16 cellular contexts compared by ENCODE assay signal in the genomic region with DNA sequence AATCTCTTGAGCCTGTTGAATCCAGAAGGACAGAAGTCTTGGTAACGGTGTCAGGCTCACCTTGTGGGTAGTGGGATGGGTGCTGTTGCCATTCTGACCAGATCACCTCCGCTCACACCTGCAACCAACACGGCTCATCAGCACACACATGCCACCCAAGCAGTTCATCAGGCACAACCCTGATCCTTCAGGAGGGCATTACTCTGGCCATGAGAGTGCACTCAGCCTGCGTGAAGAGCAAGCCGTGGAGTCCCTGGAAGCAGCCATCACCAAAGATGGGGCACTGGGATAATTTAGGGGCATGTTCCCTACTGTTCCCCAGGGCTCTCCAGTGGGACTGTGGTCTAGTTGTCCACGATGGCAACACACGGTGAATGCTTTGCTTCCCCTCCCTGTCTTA.
DNase-seq lines count a peak whose midpoint lies in the region; ATAC-seq and TF ChIP-seq lines count a peak whose summit lies in the region.
"Had no signal": no experiment of that assay in that cellular context is flagged by ENCODE, and none has a peak within 500 bp of the region (broad histone marks: within the 10 kb centered on the region; RNA-seq: fewer than 3 reads in every experiment).

No MANE protein-coding gene starts in this region.

- no peak overlapping the region for H2BK5ac ChIP-seq in IMR-90 (ENCODE audit: low read depth, low read length, poor library complexity, severe bottlenecking)

- H3K79me1 ChIP-seq in IMR-90 (ENCODE audit: low read depth in 1 of 2, low read length in 2 of 2), result no peaks in the 10 kb centered on the region

- CTCF ChIA-PET in IMR-90 (lab: Yijun Ruan, JAX), result no interaction called here

- peaks cover 3% of the 10 kb centered on the region for H3K4me1 ChIP-seq in IMR-90 (ENCODE audit: control insufficient read depth, insufficient read depth, low read length)

- H3K18ac ChIP-seq in IMR-90 (ENCODE audit: low read depth, low read length), result no peak overlapping the region

- H3K4ac ChIP-seq in IMR-90 (ENCODE audit: low read depth, low read length), result no peak overlapping the region

- no peak overlapping the region for H3K23ac ChIP-seq in IMR-90 (ENCODE audit: low read depth, low read length)

- peaks cover 14% of the 10 kb centered on the region for H3K27me3 ChIP-seq in IMR-90 (ENCODE audit: control insufficient read depth, insufficient read depth, low read length)
- H3K27me3 ChIP-seq: BE2C had no signal

- no peak overlapping the region for H3K14ac ChIP-seq in IMR-90 (replicated peaks; ENCODE audit: low read depth, low read length)

- no peaks in the 10 kb centered on the region for H4K20me1 ChIP-seq in IMR-90 (ENCODE audit: insufficient read depth, low read length)

- H3K9ac ChIP-seq in IMR-90 (ENCODE audit: low read depth, low read length), result no peak overlapping the region
- H3K9ac ChIP-seq: GM23248 had no signal

- POLR2A ChIA-PET in IMR-90 (lab: Charles Lee; ENCODE audit: unreplicated experiment), result no interaction called here

- no peak overlapping the region for H4K8ac ChIP-seq in IMR-90 (ENCODE audit: low read depth in 2 of 2, low read length in 2 of 2)

- dilution Hi-C loops in IMR-90 (cut with HindIII; ENCODE audit: low sequenced_read_pairs, unreplicated experiment), result no loop called here

- peaks cover 31% of the 10 kb centered on the region for H3K4me1 Mint-ChIP-seq in endothelial cell (ENCODE audit: unreplicated experiment)
- peaks cover 24% of the 10 kb centered on the region for H3K4me1 Mint-ChIP-seq in nephron
- H3K4me1 Mint-ChIP-seq in progenitor cell of endocrine pancreas (ENCODE audit: low read depth), result peaks cover 24% of the 10 kb centered on the region
- H3K4me1 Mint-ChIP-seq in stimulated activated naive CD8-positive, alpha-beta T cell treated with anti-CD3 and anti-CD28 coated beads, Interleukin-15, amount 100 ng/mL, for 72 hours, result peaks cover 29% of the 10 kb centered on the region

- no peak overlapping the region for H2BK20ac ChIP-seq in IMR-90 (ENCODE audit: low read depth, low read length)

- no peaks in the 10 kb centered on the region for H3K36me3 ChIP-seq in IMR-90 (ENCODE audit: control insufficient read depth, insufficient read depth, low read length)
- H3K36me3 ChIP-seq: BE2C had no signal

- H3K27ac Mint-ChIP-seq in endothelial cell (ENCODE audit: unreplicated experiment), result peak overlapping the region; percentile 94
- peak overlapping the region in 2 of 3 experiments; percentile 67 to 79 for H3K27ac Mint-ChIP-seq in nephron
- H3K27ac Mint-ChIP-seq in progenitor cell of endocrine pancreas, result peak overlapping the region; percentile 52
- no peak overlapping the region for H3K27ac Mint-ChIP-seq in stimulated activated naive CD8-positive, alpha-beta T cell treated with anti-CD3 and anti-CD28 coated beads, Interleukin-15, amount 100 ng/mL, for 72 hours
- H3K27ac Mint-ChIP-seq: CD4-positive, alpha-beta T cell; IgD-negative memory B cell had no signal

- H3K4me3 Mint-ChIP-seq in endothelial cell (ENCODE audit: unreplicated experiment) (no peak overlapping the region), nephron (no peak overlapping the region), progenitor cell of endocrine pancreas (ENCODE audit: low read depth) (no peak overlapping the region)
- H3K4me3 Mint-ChIP-seq in stimulated activated naive CD8-positive, alpha-beta T cell treated with anti-CD3 and anti-CD28 coated beads, Interleukin-15, amount 100 ng/mL, for 72 hours, result no peak overlapping the region
- H3K4me3 Mint-ChIP-seq: CD4-positive, alpha-beta T cell; IgD-negative memory B cell had no signal

- no peaks in the 10 kb centered on the region; the same call in 1 of the 2 replicates for H3K9me3 ChIP-seq in IMR-90 (ENCODE audit: control insufficient read depth, insufficient read depth, low read length)
- H3K9me3 ChIP-seq: BE2C had no signal

- H3K9me3 Mint-ChIP-seq in endothelial cell (ENCODE audit: unreplicated experiment) (peaks cover 4% of the 10 kb centered on the region), nephron (peaks cover 2% of the 10 kb centered on the region), progenitor cell of endocrine pancreas (ENCODE audit: low read depth) (no peaks in the 10 kb centered on the region)
- H3K9me3 Mint-ChIP-seq in stimulated activated naive CD8-positive, alpha-beta T cell treated with anti-CD3 and anti-CD28 coated beads, Interleukin-15, amount 100 ng/mL, for 72 hours, result peaks cover 0 to 3% of the 10 kb centered on the region in 2 donors
- H3K9me3 Mint-ChIP-seq: CD4-positive, alpha-beta T cell; IgD-negative memory B cell had no signal

- H2BK120ac ChIP-seq in IMR-90 (ENCODE audit: low read depth, low read length), result no peak overlapping the region

- TF ChIP-seq CTCF in IMR-90 (conservative IDR thresholded peaks at IDR 0.05; ENCODE audit: low read depth, low read length) (no peak), endothelial cell (IDR thresholded peaks at IDR 0.05; ENCODE audit: unreplicated experiment) (no peak), nephron (IDR thresholded peaks at IDR 0.05; ENCODE audit: unreplicated experiment in 3 of 3) (no peak), progenitor cell of endocrine pancreas (IDR thresholded peaks at IDR 0.05; ENCODE audit: unreplicated experiment) (no peak)

- ATAC-seq in IMR-90 (ENCODE audit: low read depth), result no peak
- ATAC-seq in stimulated activated naive CD8-positive, alpha-beta T cell treated with anti-CD3 and anti-CD28 coated beads, Interleukin-15, amount 100 ng/mL, for 72 hours, result no peak

- no peak overlapping the region for H2AK5ac ChIP-seq in IMR-90 (ENCODE audit: low read depth, low read length)

- H4K5ac ChIP-seq in IMR-90 (ENCODE audit: low read depth, low read length), result no peak overlapping the region

- H2AK9ac ChIP-seq in IMR-90 (replicated peaks; ENCODE audit: low read depth, low read length, poor library complexity), result peak overlapping the region; percentile 25

- TF ChIP-seq POLR2A in IMR-90 (IDR thresholded peaks at IDR 0.05; ENCODE audit: low read depth, low read length), result no peak

- BruUV-seq in IMR-90 (replicated peaks; lab: Mats Ljungman, UMichigan), result no TSS peak

- DNase-seq in IMR-90 (no peak), endothelial cell (ENCODE audit: low spot score) (no peak), progenitor cell of endocrine pancreas (ENCODE audit: low spot score, unreplicated experiment) (no peak)
- no peak for DNase-seq in activated CD8-positive, alpha-beta memory T cell treated with anti-CD3 and anti-CD28 coated beads, Interleukin-2, amount 50 U/mL, for 48 hours
- no peak for DNase-seq in stimulated activated naive CD8-positive, alpha-beta T cell treated with anti-CD3 and anti-CD28 coated beads, Interleukin-15, amount 100 ng/mL, for 72 hours
- DNase-seq in stimulated activated CD4-positive, alpha-beta T cell treated with anti-CD3 and anti-CD28 coated beads, Interleukin-12 subunit alpha, Interleukin-12 subunit beta, amount 100 ng/mL, for 4 hours, result no peak
- DNase-seq: BE2C; C1 segment of cervical spinal cord; CD4-positive, alpha-beta T cell; DMS153; DMS79; GDM1; GM23248; HCEC 1CT had no signal

- in situ Hi-C loops in IMR-90 (cut with MboI; ENCODE audit: low sequenced_read_pairs), result no loop called here

- no peak overlapping the region for H3K4me3 ChIP-seq in IMR-90 (ENCODE audit: insufficient read depth, low read depth, low read length)
- H3K4me3 ChIP-seq: GM23248 had no signal

- H3K27ac ChIP-seq in IMR-90 (ENCODE audit: insufficient read depth, low read length), result no peak overlapping the region
- H3K27ac ChIP-seq: GM23248 had no signal

- no CpG with 5 or more reads among the region's 7 CpGs for WGBS in IMR-90 (ENCODE audit: extremely low coverage in 2 of 2, insufficient read length in 1 of 2), 2 experiments

- H2BK15ac ChIP-seq in IMR-90 (ENCODE audit: low read depth, low read length), result no peak overlapping the region

- no peak overlapping the region for H4K91ac ChIP-seq in IMR-90 (ENCODE audit: insufficient read depth, low read depth, low read length)

- intact Hi-C loops in IMR-90 (cut with micrococcal nuclease), result no loop called here

- no peaks in the 10 kb centered on the region for H3K36me3 Mint-ChIP-seq in endothelial cell (ENCODE audit: low read depth, unreplicated experiment)
- H3K36me3 Mint-ChIP-seq in nephron (ENCODE audit: low read depth), result no peaks in the 10 kb centered on the region
- H3K36me3 Mint-ChIP-seq in progenitor cell of endocrine pancreas (ENCODE audit: insufficient read depth), result no peaks in the 10 kb centered on the region

- no peak overlapping the region for H3K56ac ChIP-seq in IMR-90 (ENCODE audit: extremely low read depth, insufficient read depth, low read length)

- H3K9me1 ChIP-seq in IMR-90 (ENCODE audit: insufficient read depth, low read length), result no peaks in the 10 kb centered on the region

- H2AFZ ChIP-seq in IMR-90 (replicated peaks; ENCODE audit: low read length, poor library complexity), result no peak overlapping the region
- H2AFZ ChIP-seq: GM23248 had no signal

- H3K27me3 Mint-ChIP-seq in endothelial cell (ENCODE audit: unreplicated experiment) (peaks cover 3% of the 10 kb centered on the region), nephron (ENCODE audit: low read depth) (peaks cover 36% of the 10 kb centered on the region), progenitor cell of endocrine pancreas (peaks cover 8% of the 10 kb centered on the region)
- H3K27me3 Mint-ChIP-seq in stimulated activated naive CD8-positive, alpha-beta T cell treated with anti-CD3 and anti-CD28 coated beads, Interleukin-15, amount 100 ng/mL, for 72 hours, result no peaks in the 10 kb centered on the region
- H3K27me3 Mint-ChIP-seq: CD4-positive, alpha-beta T cell had no signal

- no peak for TF ChIP-seq RAD21 in IMR-90 (IDR thresholded peaks at IDR 0.05; ENCODE audit: low read length)

- no peak overlapping the region for H3K4me2 ChIP-seq in IMR-90 (ENCODE audit: low read depth, low read length)

TF ChIP-seq in IMR-90, 13 proteins besides CTCF, POLR2A, EP300 and RAD21:
- no peak for TF ChIP-seq MAFK (IDR thresholded peaks at IDR 0.05; ENCODE audit: low read depth, low read length)
- no peak for TF ChIP-seq RCOR1 (IDR thresholded peaks at IDR 0.05; ENCODE audit: insufficient replicate concordance, low read length)
- no peak for TF ChIP-seq CHD1 (IDR thresholded peaks at IDR 0.05; ENCODE audit: low read depth, low read length)

Comparison
In these comparisons a context has a peak if more than half of its experiments do, and no peak if none do; other contexts are left out.
1. H3K27ac Mint-ChIP-seq: peak in endothelial cell (single experiment), nephron (2 of 3) and progenitor cell of endocrine pancreas (single experiment); none in stimulated activated naive CD8-positive, alpha-beta T cell treated with anti-CD3 and anti-CD28 coated beads, Interleukin-15, amount 100 ng/mL, for 72 hours (0 of 2).